ENCODE assay signal across 10 cellular contexts in the genomic region with DNA sequence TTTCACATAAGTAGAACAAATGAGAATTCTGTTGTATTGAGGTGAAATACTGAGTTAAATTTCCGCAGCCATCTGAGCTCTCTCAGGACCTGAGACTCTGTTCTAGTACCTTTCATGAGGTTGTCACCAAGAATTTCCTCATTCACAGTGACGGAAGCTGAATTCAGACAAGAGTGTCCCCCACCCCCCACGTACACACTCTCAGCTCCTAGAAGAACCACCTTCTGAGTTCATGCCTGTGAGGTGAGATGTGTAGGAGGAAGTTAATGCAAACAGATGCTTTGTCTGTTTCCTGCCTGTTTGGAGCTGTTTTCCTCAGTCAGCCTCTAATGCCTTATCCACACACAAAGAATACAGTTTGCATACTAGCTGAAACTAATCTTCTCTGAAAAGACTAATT. TPM values are rescaled to one million over a fixed set of nuclear protein-coding genes. Genes with fewer than 3 reads are reported as not detected.
DNase-seq lines count a peak whose midpoint lies in the region; ATAC-seq, FAIRE-seq and TF ChIP-seq lines count a peak whose summit lies in the region.
"Had no signal": no experiment of that assay in that cellular context is flagged by ENCODE, and none has a peak within 500 bp of the region (broad histone marks: within the 10 kb centered on the region; RNA-seq: fewer than 3 reads in every experiment).

No MANE protein-coding gene starts in this region.

- H3K36me3 Mint-ChIP-seq in activated CD4-positive, alpha-beta memory T cell treated with anti-CD3 and anti-CD28 coated beads, Interleukin-2, amount 10 ng/mL, durations not matched to agents 7 days and 5 days (ENCODE audit: low read depth), result peaks cover 33% of the 10 kb centered on the region
- peaks cover 6% of the 10 kb centered on the region for H3K36me3 Mint-ChIP-seq in MCF 10A (ENCODE audit: insufficient read depth, unreplicated experiment)

- CTCF ChIA-PET in activated CD4-positive, alpha-beta memory T cell treated with anti-CD3 and anti-CD28 coated beads, Interleukin-2, amount 10 ng/mL, durations not matched to agents 7 days and 5 days (lab: Charles Lee), result interaction anchor here (0.6 to 2.9 kb wide), 7 partner anchors 10 to 1291 kb away, joined by 3 to 29 read pairs (median 4); a partner anchor contains a TSS
- CTCF ChIA-PET in MCF 10A (lab: Yijun Ruan, JAX), result interaction anchor here (0.6 to 1.7 kb wide), 5 partner anchors 8 to 189 kb away, joined by 3 to 5 read pairs (median 3); a partner anchor contains a TSS

- H3K27ac ChIP-seq in effector memory CD4-positive, alpha-beta T cell (ENCODE audit: insufficient read depth, low read length, poor library complexity, severe bottlenecking), result peak overlapping the region; percentile 79

- DNase-seq in GM19239 (ENCODE audit: insufficient read length, low spot score) (no peak), DMS114 treated with DMSO at 0.1 percent for 48 hours (lab: John Stamatoyannopoulos, UW; ENCODE audit: unreplicated experiment) (no peak), H4 (ENCODE audit: low spot score) (no peak), MCF 10A (ENCODE audit: unreplicated experiment) (no peak)
- peak; percentile 72 for DNase-seq in activated CD4-positive, alpha-beta memory T cell treated with anti-CD3 and anti-CD28 coated beads, Interleukin-2, amount 10 ng/mL, durations not matched to agents 7 days and 5 days
- peak; percentile 41 to 68 (median 53) for DNase-seq in effector memory CD4-positive, alpha-beta T cell
- DNase-seq in stimulated activated CD4-positive, alpha-beta T cell treated with anti-CD3 and anti-CD28 coated beads, TNF-alpha, amount 100 ng/mL, for 4 hours (ENCODE audit: low read depth in 3 of 3), result peak in 2 of 3 experiments; percentile 60 to 66
- DNase-seq: DMS153, left ventricle myocardium superior had no signal

- ATAC-seq in GM19452 (IDR thresholded peaks at IDR 0.05; ENCODE audit: unreplicated experiment), result no peak
- ATAC-seq: left ventricle myocardium superior had no signal

- H3K4me1 ChIP-seq in effector memory CD4-positive, alpha-beta T cell (ENCODE audit: control insufficient read depth, insufficient read depth, low read length, poor library complexity, severe bottlenecking), result peaks cover 32% of the 10 kb centered on the region

- intact Hi-C loops in MCF 10A (cut with micrococcal nuclease), result no loop called here

- H3K4me1 Mint-ChIP-seq in activated CD4-positive, alpha-beta memory T cell treated with anti-CD3 and anti-CD28 coated beads, Interleukin-2, amount 10 ng/mL, durations not matched to agents 7 days and 5 days, result peaks cover 57% of the 10 kb centered on the region
- H3K4me1 Mint-ChIP-seq in MCF 10A (ENCODE audit: insufficient read depth, unreplicated experiment), result peaks cover 11% of the 10 kb centered on the region

- peak; percentile 74 for FAIRE-seq in GM19239 (lab: Jason Lieb, UNC)

- H3K27ac Mint-ChIP-seq in activated CD4-positive, alpha-beta memory T cell treated with anti-CD3 and anti-CD28 coated beads, Interleukin-2, amount 10 ng/mL, durations not matched to agents 7 days and 5 days, result peak overlapping the region; percentile 82
- no peak overlapping the region for H3K27ac Mint-ChIP-seq in MCF 10A (ENCODE audit: low read depth, unreplicated experiment)

- no peak overlapping the region for H3K4me3 ChIP-seq in effector memory CD4-positive, alpha-beta T cell (ENCODE audit: insufficient read depth, low read depth, low read length, poor library complexity, severe bottlenecking)

- H3K27me3 Mint-ChIP-seq in activated CD4-positive, alpha-beta memory T cell treated with anti-CD3 and anti-CD28 coated beads, Interleukin-2, amount 10 ng/mL, durations not matched to agents 7 days and 5 days, result no peaks in the 10 kb centered on the region
- H3K27me3 Mint-ChIP-seq in MCF 10A (ENCODE audit: insufficient read depth, unreplicated experiment), result no peaks in the 10 kb centered on the region

- no peaks in the 10 kb centered on the region for H3K36me3 ChIP-seq in effector memory CD4-positive, alpha-beta T cell (ENCODE audit: control insufficient read depth, insufficient read depth, low read length)

- POLR2A ChIA-PET in activated CD4-positive, alpha-beta memory T cell treated with anti-CD3 and anti-CD28 coated beads, Interleukin-2, amount 10 ng/mL, durations not matched to agents 7 days and 5 days (lab: Charles Lee), result interaction anchor here (0.7 to 3.9 kb wide), 13 partner anchors 8 to 286 kb away, joined by 3 to 95 read pairs (median 4); a partner anchor contains a TSS
- POLR2A ChIA-PET in MCF 10A (lab: Yijun Ruan, JAX), result interaction anchor here (1.1 to 3.2 kb wide), 8 partner anchors 10 to 80 kb away, joined by 3 to 25 read pairs (median 6); a partner anchor contains a TSS

- no peaks in the 10 kb centered on the region for H3K9me3 ChIP-seq in effector memory CD4-positive, alpha-beta T cell (ENCODE audit: control insufficient read depth, low read length)

- peak overlapping the region; percentile 1 for H3K4me3 Mint-ChIP-seq in activated CD4-positive, alpha-beta memory T cell treated with anti-CD3 and anti-CD28 coated beads, Interleukin-2, amount 10 ng/mL, durations not matched to agents 7 days and 5 days
- H3K4me3 Mint-ChIP-seq in MCF 10A (ENCODE audit: unreplicated experiment), result no peak overlapping the region

- no peaks in the 10 kb centered on the region for H3K27me3 ChIP-seq in effector memory CD4-positive, alpha-beta T cell (replicated peaks; ENCODE audit: control insufficient read depth, insufficient read depth, low read length, poor library complexity, severe bottlenecking)

- no peak for TF ChIP-seq CTCF in MCF 10A (IDR thresholded peaks at IDR 0.05; ENCODE audit: unreplicated experiment)

- no peaks in the 10 kb centered on the region for H3K9me3 Mint-ChIP-seq in activated CD4-positive, alpha-beta memory T cell treated with anti-CD3 and anti-CD28 coated beads, Interleukin-2, amount 10 ng/mL, durations not matched to agents 7 days and 5 days
- H3K9me3 Mint-ChIP-seq in MCF 10A (ENCODE audit: unreplicated experiment), result no peaks in the 10 kb centered on the region

- no TSS peak for BruUV-seq in MCF 10A (replicated peaks; lab: Mats Ljungman, UMichigan)

RNA-seq across cellular contexts. Expression of a gene that starts 18.2 kb away (rescaled TPM):
- 10 to 100 TPM; 44.6 to 44.7 TPM for total RNA-seq in activated CD4-positive, alpha-beta memory T cell treated with anti-CD3 and anti-CD28 coated beads, Interleukin-2, amount 10 ng/mL, durations not matched to agents 7 days and 5 days
- 1.4 and 6.8 TPM in 2 replicates for total RNA-seq in H4 (2014; rRNA removed; shearing (Covaris generic))
- 18.4 and 20.7 TPM in 2 replicates for total RNA-seq in MCF 10A (2022)

Comparison
In these comparisons a context has a peak if more than half of its experiments do, and no peak if none do; other contexts are left out.
1. DNase-seq: peak in activated CD4-positive, alpha-beta memory T cell treated with anti-CD3 and anti-CD28 coated beads, Interleukin-2, amount 10 ng/mL, durations not matched to agents 7 days and 5 days (single experiment), effector memory CD4-positive, alpha-beta T cell (3 of 3) and stimulated activated CD4-positive, alpha-beta T cell treated with anti-CD3 and anti-CD28 coated beads, TNF-alpha, amount 100 ng/mL, for 4 hours (2 of 3); none in GM19239 (single experiment), DMS114 treated with DMSO at 0.1 percent for 48 hours (single experiment), H4 (single experiment) and MCF 10A (single experiment).